1 cellular context compared by ENCODE assay signal in the genomic region with DNA sequence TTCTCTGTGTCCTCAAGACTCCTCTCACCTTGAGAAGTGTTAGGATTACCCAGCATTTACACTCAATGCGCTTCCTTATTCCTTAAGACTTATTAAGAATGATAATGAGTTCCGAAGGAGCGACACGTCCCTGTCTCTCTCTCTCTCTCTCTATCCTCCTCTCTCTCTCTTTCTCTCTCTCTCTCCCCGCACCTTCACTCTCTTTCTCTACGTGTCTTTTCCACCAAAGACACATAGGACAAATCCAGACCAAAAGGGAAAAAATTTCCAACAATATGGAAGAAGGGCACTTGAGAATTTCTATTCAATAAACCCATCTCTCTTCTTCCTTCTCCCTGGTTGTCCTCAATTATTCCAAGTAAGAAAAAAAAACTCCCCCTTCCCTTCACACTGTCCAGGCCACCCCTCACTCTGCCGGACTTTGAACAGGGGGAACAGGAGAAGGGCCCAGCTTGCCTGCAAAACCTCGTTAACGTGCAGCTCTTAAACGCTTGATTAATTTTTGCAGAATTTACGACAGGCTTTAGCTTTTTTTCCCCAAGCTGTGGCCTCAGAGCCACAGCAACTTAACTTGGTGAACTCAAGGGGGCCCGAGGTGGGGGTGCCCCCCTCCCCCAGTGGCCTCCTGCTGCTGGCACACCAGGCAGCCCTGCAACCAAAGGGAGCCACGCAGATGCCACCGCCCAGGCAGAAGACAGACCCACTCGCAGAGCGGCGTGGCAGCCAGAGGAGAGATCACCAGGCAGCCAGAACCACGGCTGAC.
TF ChIP-seq lines count a peak whose summit lies in the region.

No MANE protein-coding gene starts in this region.

TF ChIP-seq in HEK293, 187 proteins besides CTCF, POLR2A, EP300 and RAD21 (continued from another document):
- TF ChIP-seq ZNF391 (tag by site-specific recombination; IDR thresholded peaks at IDR 0.05; ENCODE audit: borderline replicate concordance, low read depth) (no peak), ZNF19 (tag by site-specific recombination; IDR thresholded peaks at IDR 0.05; ENCODE audit: low read depth) (no peak), ZNF670 (tag by site-specific recombination; IDR thresholded peaks at IDR 0.05; ENCODE audit: low read depth) (no peak), REST (tag by site-specific recombination; IDR thresholded peaks at IDR 0.05) (no peak)
TF ChIP-seq in HEK293: peak in this region for 9.
